8 cellular contexts compared by ENCODE assay signal in the genomic region with DNA sequence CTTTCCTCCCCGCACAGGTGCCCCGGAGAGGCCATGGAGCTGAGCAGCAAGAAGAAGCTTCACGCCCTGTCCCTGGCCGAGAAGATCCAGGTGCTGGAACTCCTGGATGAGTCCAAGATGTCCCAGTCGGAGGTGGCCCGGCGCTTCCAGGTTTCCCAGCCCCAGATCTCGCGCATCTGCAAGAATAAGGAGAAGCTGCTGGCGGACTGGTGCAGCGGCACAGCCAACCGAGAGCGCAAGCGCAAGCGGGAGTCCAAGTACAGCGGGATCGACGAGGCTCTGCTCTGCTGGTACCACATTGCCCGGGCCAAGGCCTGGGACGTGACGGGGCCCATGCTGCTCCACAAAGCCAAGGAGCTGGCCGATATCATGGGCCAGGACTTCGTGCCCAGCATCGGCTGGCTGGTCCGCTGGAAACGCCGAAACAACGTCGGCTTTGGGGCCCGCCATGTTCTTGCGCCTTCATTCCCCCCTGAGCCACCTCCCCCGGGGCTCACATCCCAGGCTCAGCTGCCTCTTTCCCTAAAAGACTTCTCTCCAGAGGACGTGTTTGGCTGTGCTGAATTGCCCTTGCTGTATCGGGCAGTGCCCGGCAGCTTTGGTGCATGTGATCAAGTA. TPM values are rescaled to one million over a fixed set of nuclear protein-coding genes. Genes with fewer than 3 reads are reported as not detected.
DNase-seq lines count a peak whose midpoint lies in the region; ATAC-seq and TF ChIP-seq lines count a peak whose summit lies in the region.

No MANE protein-coding gene starts in this region.

- POLR2A ChIA-PET in MCF 10A (lab: Yijun Ruan, JAX), result interaction anchor here (0.5 to 1.8 kb wide), 4 partner anchors 15 to 150 kb away, joined by 3 to 4 read pairs (median 4); no protein-coding TSS in a partner anchor

- no peaks in the 10 kb centered on the region for H3K9me3 ChIP-seq in suprapubic skin

- peaks cover 24% of the 10 kb centered on the region for H3K4me1 ChIP-seq in suprapubic skin

- intact Hi-C loops in MCF 10A (cut with micrococcal nuclease), result no loop called here

- H3K9me3 Mint-ChIP-seq in T-helper 1 cell treated with Interleukin-12 subunit alpha and Interleukin-12 subunit beta and Interleukin-4 antibody, amounts not matched to agents 30 μg/mL and 1 μg/mL, for 36 hours, result no peaks in the 10 kb centered on the region
- no peaks in the 10 kb centered on the region for H3K9me3 Mint-ChIP-seq in MCF 10A (ENCODE audit: unreplicated experiment)

- TF ChIP-seq EP300 in suprapubic skin (IDR thresholded peaks at IDR 0.05), result no peak

- H3K36me3 Mint-ChIP-seq in T-helper 1 cell treated with Interleukin-12 subunit alpha and Interleukin-12 subunit beta and Interleukin-4 antibody, amounts not matched to agents 30 μg/mL and 1 μg/mL, for 36 hours (ENCODE audit: low read depth), result peaks cover 11% of the 10 kb centered on the region
- H3K36me3 Mint-ChIP-seq in MCF 10A (ENCODE audit: insufficient read depth, unreplicated experiment), result peaks cover 26% of the 10 kb centered on the region

- no peak for TF ChIP-seq CTCF in MCF 10A (IDR thresholded peaks at IDR 0.05; ENCODE audit: unreplicated experiment)
- no peak for TF ChIP-seq CTCF in suprapubic skin (IDR thresholded peaks at IDR 0.05)

- peaks cover 17% of the 10 kb centered on the region for H3K27me3 Mint-ChIP-seq in T-helper 1 cell treated with Interleukin-12 subunit alpha and Interleukin-12 subunit beta and Interleukin-4 antibody, amounts not matched to agents 30 μg/mL and 1 μg/mL, for 36 hours (ENCODE audit: low read depth)
- H3K27me3 Mint-ChIP-seq in MCF 10A (ENCODE audit: insufficient read depth, unreplicated experiment), result no peaks in the 10 kb centered on the region

- no peak overlapping the region for H3K27ac ChIP-seq in suprapubic skin

- peaks cover 8% of the 10 kb centered on the region for H3K27me3 ChIP-seq in suprapubic skin

- H3K27ac Mint-ChIP-seq in T-helper 1 cell treated with Interleukin-12 subunit alpha and Interleukin-12 subunit beta and Interleukin-4 antibody, amounts not matched to agents 30 μg/mL and 1 μg/mL, for 36 hours, result peak overlapping the region; percentile 60
- H3K27ac Mint-ChIP-seq in MCF 10A (ENCODE audit: low read depth, unreplicated experiment), result no peak overlapping the region

- peaks cover 15% of the 10 kb centered on the region for H3K4me1 Mint-ChIP-seq in T-helper 1 cell treated with Interleukin-12 subunit alpha and Interleukin-12 subunit beta and Interleukin-4 antibody, amounts not matched to agents 30 μg/mL and 1 μg/mL, for 36 hours (ENCODE audit: low read depth)
- H3K4me1 Mint-ChIP-seq in MCF 10A (ENCODE audit: insufficient read depth, unreplicated experiment), result peaks cover 18% of the 10 kb centered on the region

- peaks cover 17% of the 10 kb centered on the region for H3K36me3 ChIP-seq in suprapubic skin

- no TSS peak for BruUV-seq in MCF 10A (replicated peaks; lab: Mats Ljungman, UMichigan)

- WGBS in suprapubic skin, result 44% methylated on average over 20 of the region's 35 CpGs

- peak overlapping the region; percentile 92 for H3K4me3 Mint-ChIP-seq in T-helper 1 cell treated with Interleukin-12 subunit alpha and Interleukin-12 subunit beta and Interleukin-4 antibody, amounts not matched to agents 30 μg/mL and 1 μg/mL, for 36 hours
- H3K4me3 Mint-ChIP-seq in MCF 10A (ENCODE audit: unreplicated experiment), result peak overlapping the region; percentile 72

- CTCF ChIA-PET in MCF 10A (lab: Yijun Ruan, JAX), result interaction anchor here (0.5 to 1.2 kb wide), 3 partner anchors 25 to 210 kb away, joined by 3 read pairs; no protein-coding TSS in a partner anchor

- H3K4me3 ChIP-seq in suprapubic skin, result peak overlapping the region; percentile 80

- no peak for TF ChIP-seq POLR2A in suprapubic skin (IDR thresholded peaks at IDR 0.05)

- ATAC-seq in HG02970 (IDR thresholded peaks at IDR 0.05; ENCODE audit: low FRiP score, unreplicated experiment), result no peak

- no peak for DNase-seq in T-helper 1 cell
- DNase-seq in MCF 10A (ENCODE audit: unreplicated experiment), result no peak
- peak; percentile 82 for DNase-seq in left kidney (ENCODE audit: low read depth, low spot score)
- DNase-seq in suprapubic skin (ENCODE audit: low spot score in 2 of 2), result peak in 1 of 2 donors; percentile 69
- DNase-seq in MV-4-11 (lab: John Stamatoyannopoulos, UW), result no peak
- no peak for DNase-seq in UCSD-AML1 (lab: John Stamatoyannopoulos, UW; ENCODE audit: unreplicated experiment)

RNA-seq across cellular contexts. Expression of a gene that starts 1.3 kb away (rescaled TPM):
- 0.14 TPM in 1 of 2 replicates, not detected in the other for total RNA-seq in MCF 10A (2022)
- total RNA-seq in suprapubic skin, result under 1 TPM in 3 of 4 donors, not detected in 1; 0.32 to 0.76 (median 0.64) TPM

RNA-seq across cellular contexts. Expression of a gene that starts 22.2 kb away (rescaled TPM):
- total RNA-seq in MCF 10A (2022) (83.9 and 86.6 TPM in 2 replicates), suprapubic skin (10 to 100 TPM; 17.8 to 35.8 (median 27.4) TPM)

RNA-seq across cellular contexts. Expression of a gene that starts 26.6 kb away (rescaled TPM):
- total RNA-seq in MCF 10A (2022) (3.9 and 4.9 TPM in 2 replicates), suprapubic skin (1 to 10 TPM; 3.9 to 6.2 (median 4.7) TPM)

RNA-seq across cellular contexts. Expression of a gene that starts 30.6 kb away (rescaled TPM):
- total RNA-seq in MCF 10A (2022) (18.9 and 21.7 TPM in 2 replicates), suprapubic skin (100 to 1,000 TPM in 1 of 4 donors, 10 to 100 TPM in 3; 56.2 to 107 (median 81.5) TPM)

RNA-seq across cellular contexts. Expression of a gene that starts 41.2 kb away (rescaled TPM):
- total RNA-seq in MCF 10A (2022), result 24.5 and 35.0 TPM in 2 replicates
- 1 to 10 TPM; 1.9 to 8.3 (median 5.7) TPM for total RNA-seq in suprapubic skin
